1 cellular context compared by ENCODE assay signal in genomic region chr12:132827763-132828703, GRCh38.
TF ChIP-seq lines count a peak whose summit lies in the region.

No MANE protein-coding gene starts in this region.

TF ChIP-seq in K562, 482 proteins besides CTCF, POLR2A, EP300 and RAD21 (continued from another document and continues in another):
- TF ChIP-seq ATF3 (IDR thresholded peaks at IDR 0.05) (peak; percentile 60), ATF3 (CRISPR knock-in tag; conservative IDR thresholded peaks at IDR 0.05) (no peak), TRIM24 (IDR thresholded peaks at IDR 0.05) (no peak), CHD7 (IDR thresholded peaks at IDR 0.05; ENCODE audit: low read depth, low read length) (no peak), HDAC1 (IDR thresholded peaks at IDR 0.05) (peak in 1 of 2 experiments; percentile 32; a peak in 2 of 4 replicates), ZNF77 (CRISPR knock-in tag; IDR thresholded peaks at IDR 0.05) (no peak), ZFX (CRISPR knock-in tag; IDR thresholded peaks at IDR 0.05) (peak; percentile 64), SRSF7 (optimal IDR thresholded peaks at IDR 0.05; ENCODE audit: low read depth, low read length) (no peak), DDX20 (tag; IDR thresholded peaks at IDR 0.05; ENCODE audit: low read depth) (no peak), AFF1 (IDR thresholded peaks at IDR 0.05; ENCODE audit: low read depth in 1 of 2, partially characterized antibody in 2 of 2) (no peak), RBM25 (IDR thresholded peaks at IDR 0.05; ENCODE audit: low read depth, low read length, severe bottlenecking) (no peak), UBTF (IDR thresholded peaks at IDR 0.05; ENCODE audit: borderline replicate concordance in 1 of 2, low read depth in 2 of 2, low read length in 2 of 2) (no peak), RBM15 (IDR thresholded peaks at IDR 0.05; ENCODE audit: insufficient read depth, low read length) (no peak), HMG20A (CRISPR knock-in tag; conservative IDR thresholded peaks at IDR 0.05) (no peak), ZNF431 (CRISPR knock-in tag; IDR thresholded peaks at IDR 0.05) (no peak), HMGN3 (IDR thresholded peaks at IDR 0.05; ENCODE audit: borderline replicate concordance, extremely low read depth, insufficient read length, low read depth, low read length) (no peak), HOMEZ (CRISPR knock-in tag; IDR thresholded peaks at IDR 0.05) (no peak), GABPB1 (CRISPR knock-in tag; IDR thresholded peaks at IDR 0.05) (no peak), U2AF1 (optimal IDR thresholded peaks at IDR 0.05; ENCODE audit: low read depth, low read length) (no peak), RCOR1 (IDR thresholded peaks at IDR 0.05; ENCODE audit: borderline replicate concordance in 1 of 2, low read depth in 2 of 2, low read length in 2 of 2) (0 out of 4 replicates have a peak, but pooled peaks of 1 of the 2 experiments have one; percentile 23), NFIX (CRISPR knock-in tag; IDR thresholded peaks at IDR 0.05; ENCODE audit: low read depth) (no peak), JUND (IDR thresholded peaks at IDR 0.05; ENCODE audit: borderline replicate concordance, low read depth, low read length) (peak; percentile 59), JUND (tag; IDR thresholded peaks at IDR 0.05; ENCODE audit: borderline replicate concordance, low read depth, low read length) (no peak), SRSF1 (IDR thresholded peaks at IDR 0.05; ENCODE audit: low read depth, low read length) (no peak), THRA (IDR thresholded peaks at IDR 0.05) (no peak), ZNF239 (CRISPR knock-in tag; IDR thresholded peaks at IDR 0.05) (no peak), RFX7 (CRISPR knock-in tag; IDR thresholded peaks at IDR 0.05) (no peak), CBX8 (IDR thresholded peaks at IDR 0.05; ENCODE audit: borderline replicate concordance, extremely low read depth, low read depth, low read length, poor library complexity, severe bottlenecking) (no peak), HNRNPLL (IDR thresholded peaks at IDR 0.05; ENCODE audit: low read depth, low read length, poor library complexity, severe bottlenecking) (no peak), NCOA2 (IDR thresholded peaks at IDR 0.05; ENCODE audit: partially characterized antibody in 2 of 2) (no peak), SAFB (IDR thresholded peaks at IDR 0.05; ENCODE audit: borderline replicate concordance, low read depth, low read length) (no peak), RBM22 (IDR thresholded peaks at IDR 0.05; ENCODE audit: low read depth, low read length, poor library complexity, severe bottlenecking) (no peak), FOS (IDR thresholded peaks at IDR 0.05; ENCODE audit: extremely low read depth, insufficient read length) (no peak), CLOCK (CRISPR knock-in tag; IDR thresholded peaks at IDR 0.05; ENCODE audit: borderline replicate concordance) (no peak)
